Comparison of ENCODE assay signal across 8 cellular contexts in the genomic region with DNA sequence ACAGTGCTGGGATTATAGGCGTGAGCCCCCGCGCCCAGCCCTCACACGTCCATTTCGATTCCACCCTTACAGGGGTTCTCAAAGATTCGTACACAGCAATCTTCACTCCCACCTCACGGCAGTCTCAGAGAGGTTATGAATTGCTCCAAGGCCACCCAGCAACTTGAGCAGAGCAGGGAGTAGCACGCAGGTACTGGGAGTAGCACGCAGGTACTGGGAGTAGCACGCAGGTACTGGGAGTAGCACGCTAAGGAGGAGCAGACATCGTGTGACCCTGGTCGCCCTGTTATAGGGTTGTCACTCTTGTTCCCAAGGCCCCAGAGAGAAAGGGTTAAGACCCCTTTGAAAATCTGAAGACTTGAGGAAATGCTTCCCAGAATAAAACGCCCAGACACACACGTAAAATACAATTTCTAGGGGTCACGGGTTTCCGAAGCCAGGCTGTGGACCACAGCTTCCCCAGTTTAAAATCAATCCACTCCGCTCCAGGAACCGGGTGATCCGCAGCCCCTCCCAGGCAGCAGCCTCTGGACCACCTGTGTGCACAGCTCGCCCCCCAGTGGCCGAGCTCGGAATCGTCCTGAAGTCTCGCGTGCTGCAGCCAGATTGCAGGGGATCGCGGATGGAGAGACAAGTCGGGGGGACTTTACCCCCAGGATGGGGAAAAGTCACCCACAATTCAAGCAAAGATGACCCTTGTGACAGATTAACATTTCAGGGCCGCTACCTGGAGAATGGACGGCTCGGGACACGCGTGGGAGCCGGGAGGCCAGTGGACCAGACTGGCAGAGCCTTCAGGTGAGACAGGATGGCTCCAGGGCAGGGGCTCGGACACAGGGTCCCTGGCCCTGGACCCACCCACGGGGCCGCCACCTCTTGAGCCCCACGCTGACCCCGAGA.
DNase-seq lines count a peak whose midpoint lies in the region; ATAC-seq lines count a peak whose summit lies in the region.

No MANE protein-coding gene starts in this region.

- no peak overlapping the region for H3K4me3 ChIP-seq in effector memory CD4-positive, alpha-beta T cell (ENCODE audit: insufficient read depth, low read depth, low read length, poor library complexity, severe bottlenecking)

- peaks cover 3% of the 10 kb centered on the region for H3K4me1 ChIP-seq in effector memory CD4-positive, alpha-beta T cell (ENCODE audit: control insufficient read depth, insufficient read depth, low read length, poor library complexity, severe bottlenecking)

- H3K27me3 ChIP-seq in effector memory CD4-positive, alpha-beta T cell (replicated peaks; ENCODE audit: control insufficient read depth, insufficient read depth, low read length, poor library complexity, severe bottlenecking): no peaks in the 10 kb centered on the region

- H3K9me3 ChIP-seq in effector memory CD4-positive, alpha-beta T cell (ENCODE audit: control insufficient read depth, low read length): no peaks in the 10 kb centered on the region

- ATAC-seq in HG03196 (IDR thresholded peaks at IDR 0.05; ENCODE audit: unreplicated experiment): peak; percentile 19
- ATAC-seq in HG02642 (IDR thresholded peaks at IDR 0.05; ENCODE audit: poor library complexity, unreplicated experiment): no peak

- no peaks in the 10 kb centered on the region for H3K36me3 ChIP-seq in effector memory CD4-positive, alpha-beta T cell (ENCODE audit: control insufficient read depth, insufficient read depth, low read length)

- H3K27ac ChIP-seq in effector memory CD4-positive, alpha-beta T cell (ENCODE audit: insufficient read depth, low read length, poor library complexity, severe bottlenecking): no peak overlapping the region

- DNase-seq in C1 segment of cervical spinal cord (lab: John Stamatoyannopoulos, UW) (peak; percentile 22 to 85 (median 70)), NCI-H82 treated with DMSO at 0.1 percent for 48 hours (lab: John Stamatoyannopoulos, UW; ENCODE audit: unreplicated experiment) (peak; percentile 62), mesenteric fat pad (ENCODE audit: low spot score) (peak; percentile 94)
- DNase-seq in activated CD8-positive, alpha-beta memory T cell treated with anti-CD3 and anti-CD28 coated beads for 1 hour (ENCODE audit: extremely low read depth in 1 of 2, low read depth in 1 of 2): peak; percentile 53 to 74
- peak; percentile 41 to 57 (median 52) for DNase-seq in effector memory CD4-positive, alpha-beta T cell
- peak; percentile 78 to 83 for DNase-seq in stimulated activated CD8-positive, alpha-beta memory T cell treated with anti-CD3 and anti-CD28 coated beads, Interleukin-2, amount 100 ng/mL, for 48 hours (ENCODE audit: low read depth in 2 of 2)
